8 cellular contexts compared by ENCODE assay signal in the genomic region with DNA sequence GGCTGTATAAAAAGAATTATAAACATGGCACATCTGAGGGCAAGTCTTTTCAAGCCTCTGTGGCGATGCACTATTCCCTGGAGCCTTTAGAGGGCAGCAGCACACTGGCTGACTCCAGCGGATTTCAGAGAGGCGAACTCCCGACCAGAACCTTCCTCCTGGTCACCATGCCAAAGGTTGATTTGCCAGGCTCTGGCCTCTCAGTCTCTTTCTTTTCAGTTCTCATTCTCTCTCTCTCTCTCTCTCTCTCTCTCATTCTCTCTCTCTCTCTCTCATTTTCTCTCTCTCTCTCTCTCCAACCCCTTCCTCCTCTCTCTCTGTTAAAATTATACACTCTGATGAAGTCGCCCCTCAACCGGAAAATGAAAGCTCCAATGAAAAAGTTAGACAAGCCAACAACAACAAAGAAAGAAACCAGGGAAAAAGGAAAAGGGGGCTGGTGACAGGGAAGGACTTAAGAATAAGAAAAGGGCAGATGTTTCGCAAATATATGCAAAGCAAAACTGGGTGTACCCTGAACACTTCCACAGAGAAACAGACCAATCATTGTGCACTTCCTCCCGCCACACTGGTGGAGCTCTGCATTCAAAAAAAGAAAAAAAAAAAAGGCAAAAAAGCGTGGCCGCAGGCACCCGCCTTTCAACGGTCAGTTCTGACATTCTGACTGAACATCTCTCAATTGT.
A peak's percentile ranks its signal among the peaks of the same experiment; 100 is the strongest.
DNase-seq lines count a peak whose midpoint lies in the region; ATAC-seq lines count a peak whose summit lies in the region.

No MANE protein-coding gene starts in this region.

- peak; percentile 52 for DNase-seq in NK-92 treated with Interleukin-12 subunit alpha and Interleukin-12 subunit beta, amount 100 ng/mL, for 24 hours (lab: John Stamatoyannopoulos, UW)
- DNase-seq in NK-92 (lab: John Stamatoyannopoulos, UW; ENCODE audit: unreplicated experiment) (no peak), NCI-H2107 (lab: John Stamatoyannopoulos, UW) (peak; percentile 82), cerebellar cortex (ENCODE audit: low spot score) (peak; percentile 93), kidney glomerular epithelial cell (lab: John Stamatoyannopoulos, UW) (peak; percentile 70)
- peak; percentile 40 for DNase-seq in activated CD4-positive, CD25-positive, alpha-beta regulatory T cell treated with anti-CD3 and anti-CD28 coated beads, Interleukin-2, amount 50 U/mL, for 16 hours (ENCODE audit: low read depth, low spot score)
- DNase-seq in stimulated activated CD4-positive, alpha-beta T cell treated with anti-CD3 and anti-CD28 coated beads, Interleukin-15, amount 100 ng/mL, for 48 hours (ENCODE audit: low read depth in 2 of 2): peak; percentile 52 to 61

- peak; percentile 84 for ATAC-seq in HG02852 (IDR thresholded peaks at IDR 0.05; ENCODE audit: unreplicated experiment)
